ENCODE assay signal across 33 cellular contexts in the genomic region with DNA sequence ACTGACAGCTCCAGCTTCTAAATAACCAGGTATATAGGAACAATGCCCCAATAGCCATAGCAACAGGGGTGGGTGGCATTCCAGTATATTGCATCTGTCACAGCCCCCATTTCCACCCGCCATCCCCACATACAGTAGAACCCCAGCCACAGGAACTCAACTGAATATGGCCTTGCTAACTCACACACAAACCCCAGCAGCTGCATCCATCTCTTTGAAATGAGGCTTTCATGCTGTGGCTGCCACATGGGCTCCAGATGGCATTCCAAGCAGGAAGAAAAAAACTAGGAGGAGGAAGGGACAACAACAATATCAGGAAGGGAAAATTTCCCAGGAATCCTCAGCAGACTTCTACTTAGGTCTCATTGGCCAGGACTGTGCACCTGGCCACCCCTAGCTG. TPM values are rescaled to one million over a fixed set of nuclear protein-coding genes. Genes with fewer than 3 reads are reported as not detected.
DNase-seq lines count a peak whose midpoint lies in the region; ATAC-seq lines count a peak whose summit lies in the region.
"Had no signal": no experiment of that assay in that cellular context is flagged by ENCODE, and none has a peak within 500 bp of the region (broad histone marks: within the 10 kb centered on the region; RNA-seq: fewer than 3 reads in every experiment).

No MANE protein-coding gene starts in this region.

- peak overlapping the region; percentile 83 for H3K27ac Mint-ChIP-seq in activated naive CD8-positive, alpha-beta T cell treated with anti-CD3 and anti-CD28 coated beads, Interleukin-2, amount 10 ng/mL, durations not matched to agents 7 days and 5 days
- no peak overlapping the region for H3K27ac Mint-ChIP-seq in activated naive CD8-positive, alpha-beta T cell treated with anti-CD3 and anti-CD28 coated beads for 36 hours
- peak overlapping the region; percentile 92 for H3K27ac Mint-ChIP-seq in T-helper 17 cell
- peak overlapping the region; percentile 89 for H3K27ac Mint-ChIP-seq in stimulated activated effector memory CD8-positive, alpha-beta T cell treated with anti-CD3 and anti-CD28 coated beads, Interleukin-12 subunit alpha, Interleukin-12 subunit beta, amount 100 ng/mL, for 72 hours

- no peaks in the 10 kb centered on the region for H3K9me3 Mint-ChIP-seq in activated naive CD8-positive, alpha-beta T cell treated with anti-CD3 and anti-CD28 coated beads, Interleukin-2, amount 10 ng/mL, durations not matched to agents 7 days and 5 days
- peaks cover 2% of the 10 kb centered on the region for H3K9me3 Mint-ChIP-seq in activated naive CD8-positive, alpha-beta T cell treated with anti-CD3 and anti-CD28 coated beads for 36 hours
- no peaks in the 10 kb centered on the region for H3K9me3 Mint-ChIP-seq in stimulated activated effector memory CD8-positive, alpha-beta T cell treated with anti-CD3 and anti-CD28 coated beads, Interleukin-12 subunit alpha, Interleukin-12 subunit beta, amount 100 ng/mL, for 72 hours

- H3K36me3 Mint-ChIP-seq in activated naive CD8-positive, alpha-beta T cell treated with anti-CD3 and anti-CD28 coated beads, Interleukin-2, amount 10 ng/mL, durations not matched to agents 7 days and 5 days, result no peaks in the 10 kb centered on the region
- H3K36me3 Mint-ChIP-seq in activated naive CD8-positive, alpha-beta T cell treated with anti-CD3 and anti-CD28 coated beads for 36 hours, result peaks cover 3% of the 10 kb centered on the region
- H3K36me3 Mint-ChIP-seq in T-helper 17 cell (ENCODE audit: low read depth), result no peaks in the 10 kb centered on the region
- peaks cover 25% of the 10 kb centered on the region for H3K36me3 Mint-ChIP-seq in stimulated activated effector memory CD8-positive, alpha-beta T cell treated with anti-CD3 and anti-CD28 coated beads, Interleukin-12 subunit alpha, Interleukin-12 subunit beta, amount 100 ng/mL, for 72 hours

- H3K4me1 Mint-ChIP-seq in activated naive CD8-positive, alpha-beta T cell treated with anti-CD3 and anti-CD28 coated beads, Interleukin-2, amount 10 ng/mL, durations not matched to agents 7 days and 5 days, result peaks cover 84% of the 10 kb centered on the region
- H3K4me1 Mint-ChIP-seq in activated naive CD8-positive, alpha-beta T cell treated with anti-CD3 and anti-CD28 coated beads for 36 hours, result peaks cover 80% of the 10 kb centered on the region
- H3K4me1 Mint-ChIP-seq in T-helper 17 cell, result peaks cover 70% of the 10 kb centered on the region
- H3K4me1 Mint-ChIP-seq in stimulated activated effector memory CD8-positive, alpha-beta T cell treated with anti-CD3 and anti-CD28 coated beads, Interleukin-12 subunit alpha, Interleukin-12 subunit beta, amount 100 ng/mL, for 72 hours, result peaks cover 87% of the 10 kb centered on the region

- H3K4me3 Mint-ChIP-seq in activated naive CD8-positive, alpha-beta T cell treated with anti-CD3 and anti-CD28 coated beads, Interleukin-2, amount 10 ng/mL, durations not matched to agents 7 days and 5 days, result peak overlapping the region; percentile 14
- no peak overlapping the region for H3K4me3 Mint-ChIP-seq in activated naive CD8-positive, alpha-beta T cell treated with anti-CD3 and anti-CD28 coated beads for 36 hours
- no peak overlapping the region for H3K4me3 Mint-ChIP-seq in T-helper 17 cell
- H3K4me3 Mint-ChIP-seq in stimulated activated effector memory CD8-positive, alpha-beta T cell treated with anti-CD3 and anti-CD28 coated beads, Interleukin-12 subunit alpha, Interleukin-12 subunit beta, amount 100 ng/mL, for 72 hours, result no peak overlapping the region

- no peaks in the 10 kb centered on the region for H3K9me3 ChIP-seq in T-helper 17 cell (ENCODE audit: control insufficient read depth, low read length, poor library complexity, severe bottlenecking)
- H3K9me3 ChIP-seq: BLaER1, body of pancreas, Caco-2, gastroesophageal sphincter, prostate gland, right lobe of liver, SK-N-SH had no signal

- no peak for DNase-seq in activated naive CD8-positive, alpha-beta T cell treated with anti-CD3 and anti-CD28 coated beads, Interleukin-2, amount 10 ng/mL, durations not matched to agents 7 days and 5 days
- DNase-seq in activated naive CD8-positive, alpha-beta T cell treated with anti-CD3 and anti-CD28 coated beads for 36 hours, result no peak
- peak; percentile 22 for DNase-seq in HCEC 1CT
- no peak for DNase-seq in T-helper 17 cell
- no peak for DNase-seq in stimulated activated effector memory CD8-positive, alpha-beta T cell treated with anti-CD3 and anti-CD28 coated beads, Interleukin-12 subunit alpha, Interleukin-12 subunit beta, amount 100 ng/mL, for 72 hours (ENCODE audit: low spot score in 2 of 2)
- DNase-seq: activated CD4-positive, alpha-beta T cell treated with anti-CD3 and anti-CD28 coated beads for 1 hour; activated naive CD4-positive, alpha-beta T cell; activated T-cell treated with anti-CD3 and anti-CD28 coated beads, Interleukin-2, amount 50 U/mL, for 48 hours; body of pancreas; Caco-2; DMS79 treated with DMSO at 0.1 percent for 48 hours; GOT3; naive thymus-derived CD4-positive, alpha-beta T cell; NCI-H1092 treated with DMSO at 0.1 percent for 48 hours; NCI-H1694 treated with DMSO at 0.1 percent for 48 hours; NCI-H526; right lobe of liver; SK-N-SH; stimulated activated CD4-positive, alpha-beta T cell treated with anti-CD3 and anti-CD28 coated beads, Interleukin-12 subunit alpha, Interleukin-12 subunit beta, amount 100 ng/mL, for 4 hours; stimulated activated CD4-positive, alpha-beta T cell treated with anti-CD3 and anti-CD28 coated beads, Interleukin-4, amount 100 ng/mL, for 1 hour; trophoblast cell had no signal

- no peaks in the 10 kb centered on the region for H3K27me3 Mint-ChIP-seq in activated naive CD8-positive, alpha-beta T cell treated with anti-CD3 and anti-CD28 coated beads, Interleukin-2, amount 10 ng/mL, durations not matched to agents 7 days and 5 days
- H3K27me3 Mint-ChIP-seq in activated naive CD8-positive, alpha-beta T cell treated with anti-CD3 and anti-CD28 coated beads for 36 hours, result peaks cover 12% of the 10 kb centered on the region
- H3K27me3 Mint-ChIP-seq in T-helper 17 cell, result no peaks in the 10 kb centered on the region

- ATAC-seq in activated naive CD8-positive, alpha-beta T cell treated with anti-CD3 and anti-CD28 coated beads, Interleukin-2, amount 10 ng/mL, durations not matched to agents 7 days and 5 days (ENCODE audit: low read depth), result no peak
- ATAC-seq in T-helper 17 cell (no peak), HG03108 (IDR thresholded peaks at IDR 0.05; ENCODE audit: unreplicated experiment) (no peak), HG02840 (IDR thresholded peaks at IDR 0.05; ENCODE audit: low FRiP score, unreplicated experiment) (no peak)
- no peak for ATAC-seq in stimulated activated effector memory CD8-positive, alpha-beta T cell treated with anti-CD3 and anti-CD28 coated beads, Interleukin-12 subunit alpha, Interleukin-12 subunit beta, amount 100 ng/mL, for 72 hours
- ATAC-seq: body of pancreas; gastroesophageal sphincter; K562; naive thymus-derived CD4-positive, alpha-beta T cell; right lobe of liver; Right ventricle myocardium inferior had no signal

- POLR2A ChIA-PET in activated naive CD8-positive, alpha-beta T cell treated with anti-CD3 and anti-CD28 coated beads, Interleukin-2, amount 10 ng/mL, durations not matched to agents 7 days and 5 days (lab: Charles Lee), result interaction anchor here (3.1 kb wide), 1 partner anchor 17 kb away, joined by 12 read pairs; no protein-coding TSS in a partner anchor

RNA-seq across cellular contexts. Expression of gene CCR3, which starts 54.6 kb away (rescaled TPM):
- 1 to 10 TPM; 1.3 to 1.9 TPM for total RNA-seq in activated naive CD8-positive, alpha-beta T cell treated with anti-CD3 and anti-CD28 coated beads, Interleukin-2, amount 10 ng/mL, durations not matched to agents 7 days and 5 days
- total RNA-seq in activated naive CD8-positive, alpha-beta T cell treated with anti-CD3 and anti-CD28 coated beads for 36 hours, result not detected
- under 1 TPM; 0.23 to 0.37 TPM for total RNA-seq in T-helper 17 cell
- total RNA-seq: body of pancreas, chondrocyte, endothelial cell of umbilical vein, gastroesophageal sphincter, HT-29, K562, kidney epithelial cell, MCF 10A, prostate gland, Right ventricle myocardium inferior had no signal

RNA-seq across cellular contexts. Expression of gene CCR2, which starts 57.1 kb away (rescaled TPM):
- 10 to 100 TPM; 52.5 to 53.0 TPM for total RNA-seq in activated naive CD8-positive, alpha-beta T cell treated with anti-CD3 and anti-CD28 coated beads, Interleukin-2, amount 10 ng/mL, durations not matched to agents 7 days and 5 days
- under 1 TPM in 1 of 2 experiments, not detected in 1; 0.16 TPM for total RNA-seq in activated naive CD8-positive, alpha-beta T cell treated with anti-CD3 and anti-CD28 coated beads for 36 hours
- 10 to 100 TPM; 12.4 to 14.2 TPM for total RNA-seq in T-helper 17 cell
- total RNA-seq: Caco-2, chondrocyte, endothelial cell of umbilical vein, HT-29, K562, kidney epithelial cell, MCF 10A had no signal

Comparison
In these comparisons a context has a peak if more than half of its experiments do, and no peak if none do; other contexts are left out.
1. RNA of gene CCR2, which starts 57.1 kb away (total RNA-seq): 52.5 to 53.0 TPM in activated naive CD8-positive, alpha-beta T cell treated with anti-CD3 and anti-CD28 coated beads, Interleukin-2, amount 10 ng/mL, durations not matched to agents 7 days and 5 days and 12.4 to 14.2 TPM in T-helper 17 cell; 0.16 TPM in activated naive CD8-positive, alpha-beta T cell treated with anti-CD3 and anti-CD28 coated beads for 36 hours; every median in the first group is over 10 times any median in the second.